In the genomic region with DNA sequence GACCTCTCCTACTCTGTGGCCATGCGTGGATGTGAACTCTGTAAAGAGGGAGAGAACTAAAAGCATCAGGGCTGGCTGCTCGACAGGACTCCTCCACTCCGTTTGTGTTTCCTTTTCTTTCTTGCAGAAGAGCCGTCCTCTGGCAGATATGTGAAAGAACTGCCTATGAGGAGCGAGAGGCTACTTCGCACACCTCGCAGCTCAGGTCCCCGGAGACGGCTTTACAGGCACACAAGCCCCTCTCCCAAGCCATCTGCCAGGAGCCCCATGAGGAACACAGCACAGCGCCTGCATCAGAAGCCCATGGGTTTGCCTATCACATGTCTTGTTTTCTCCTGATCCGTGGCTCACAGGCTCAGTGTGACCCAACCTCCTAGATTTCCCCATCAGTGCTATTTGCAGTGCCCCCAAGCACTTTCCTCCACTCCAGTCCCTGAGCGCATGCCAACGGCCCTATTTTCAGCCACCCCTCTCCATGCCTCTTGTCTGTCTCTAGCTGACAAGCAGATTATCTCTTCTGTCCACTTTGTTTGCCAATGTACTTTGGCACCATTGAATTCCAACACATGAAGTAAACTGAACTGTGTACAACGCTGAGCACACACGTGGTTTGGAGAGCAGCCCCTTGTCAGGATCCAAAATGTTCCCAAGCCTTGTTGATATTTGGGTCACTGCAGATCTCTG, we compare ENCODE assay signal across 1 cellular context.
A peak's percentile ranks its signal among the peaks of the same experiment; 100 is the strongest.
TF ChIP-seq lines count a peak whose summit lies in the region.

No MANE protein-coding gene starts in this region.

TF ChIP-seq in HepG2, 621 proteins besides CTCF, POLR2A, EP300 and RAD21 (continued from another document and continues in another):
- TF ChIP-seq, protein P1, sequence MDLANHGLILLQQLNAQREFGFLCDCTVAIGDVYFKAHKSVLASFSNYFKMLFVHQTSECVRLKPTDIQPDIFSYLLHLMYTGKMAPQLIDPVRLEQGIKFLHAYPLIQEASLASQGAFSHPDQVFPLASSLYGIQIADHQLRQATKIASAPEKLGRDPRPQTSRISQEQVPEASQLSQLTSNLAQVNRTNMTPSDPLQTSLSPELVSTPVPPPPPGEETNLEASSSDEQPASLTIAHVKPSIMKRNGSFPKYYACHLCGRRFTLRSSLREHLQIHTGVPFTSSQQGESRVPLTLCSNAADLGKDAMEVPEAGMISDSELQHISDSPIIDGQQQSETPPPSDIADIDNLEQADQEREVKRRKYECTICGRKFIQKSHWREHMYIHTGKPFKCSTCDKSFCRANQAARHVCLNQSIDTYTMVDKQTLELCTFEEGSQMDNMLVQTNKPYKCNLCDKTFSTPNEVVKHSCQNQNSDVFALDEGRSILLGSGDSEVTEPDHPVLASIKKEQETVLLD (CRISPR knock-in tag; IDR thresholded peaks at IDR 0.05; ENCODE audit: low read depth), result no peak
- TF ChIP-seq SCMH1 (CRISPR knock-in tag; IDR thresholded peaks at IDR 0.05; ENCODE audit: borderline replicate concordance) (no peak), ZC3H4 (CRISPR knock-in tag; IDR thresholded peaks at IDR 0.05; ENCODE audit: borderline replicate concordance) (no peak), ZNF816 (CRISPR knock-in tag; IDR thresholded peaks at IDR 0.05; ENCODE audit: borderline replicate concordance) (no peak), KLF6 (CRISPR knock-in tag; IDR thresholded peaks at IDR 0.05) (no peak), PLRG1 (conservative IDR thresholded peaks at IDR 0.05) (no peak), SIX1 (CRISPR knock-in tag; IDR thresholded peaks at IDR 0.05; ENCODE audit: borderline replicate concordance) (no peak), ZNF292 (CRISPR knock-in tag; IDR thresholded peaks at IDR 0.05; ENCODE audit: borderline replicate concordance, low read depth) (peak; percentile 30; the same call in 1 of the 2 replicates), KDM6A (CRISPR knock-in tag; IDR thresholded peaks at IDR 0.05; ENCODE audit: low read depth) (no peak), ZNF224 (CRISPR knock-in tag; IDR thresholded peaks at IDR 0.05) (no peak), ATF7-NPFF (CRISPR knock-in tag; IDR thresholded peaks at IDR 0.05; ENCODE audit: low read depth) (no peak), GATAD2A (CRISPR knock-in tag; IDR thresholded peaks at IDR 0.05) (peak; percentile 66; the same call in 1 of the 2 replicates), CC2D1A (CRISPR knock-in tag; IDR thresholded peaks at IDR 0.05) (no peak), MYC (CRISPR knock-in tag; IDR thresholded peaks at IDR 0.05; ENCODE audit: borderline replicate concordance) (peak; percentile 33; the same call in 1 of the 2 replicates), ZNF12 (CRISPR knock-in tag; IDR thresholded peaks at IDR 0.05) (no peak), STAT5B (CRISPR knock-in tag; IDR thresholded peaks at IDR 0.05) (no peak), ZBTB38 (CRISPR knock-in tag; IDR thresholded peaks at IDR 0.05) (no peak), GABPB1 (CRISPR knock-in tag; IDR thresholded peaks at IDR 0.05) (no peak), MBD4 (IDR thresholded peaks at IDR 0.05; ENCODE audit: borderline replicate concordance, low read length) (no peak), ZNF616 (CRISPR knock-in tag; IDR thresholded peaks at IDR 0.05; ENCODE audit: low read depth) (no peak), ZSCAN31 (CRISPR knock-in tag; IDR thresholded peaks at IDR 0.05; ENCODE audit: low read depth) (no peak), HMG20A (CRISPR knock-in tag; IDR thresholded peaks at IDR 0.05; ENCODE audit: borderline replicate concordance) (peak; percentile 38; the same call in 1 of the 2 replicates), FOSL2 (CRISPR knock-in tag; IDR thresholded peaks at IDR 0.05) (peak; percentile 77), SOX6 (IDR thresholded peaks at IDR 0.05) (no peak), SOX6 (CRISPR knock-in tag; IDR thresholded peaks at IDR 0.05) (peak; percentile 43; the same call in 1 of the 2 replicates), MXD4 (CRISPR knock-in tag; IDR thresholded peaks at IDR 0.05) (0 out of 2 replicates have a peak, but pooled peaks have one; percentile 42), BRCA1 (CRISPR knock-in tag; IDR thresholded peaks at IDR 0.05) (no peak), ZNF879 (CRISPR knock-in tag; IDR thresholded peaks at IDR 0.05) (no peak), SALL1 (CRISPR knock-in tag; IDR thresholded peaks at IDR 0.05) (peak; percentile 43), ZNF589 (CRISPR knock-in tag; conservative IDR thresholded peaks at IDR 0.05) (no peak), RAD51 (IDR thresholded peaks at IDR 0.05; ENCODE audit: borderline replicate concordance) (no peak), ZBTB7B (CRISPR knock-in tag; IDR thresholded peaks at IDR 0.05) (no peak), ZNF724P (CRISPR knock-in tag; IDR thresholded peaks at IDR 0.05; ENCODE audit: borderline replicate concordance) (no peak), YY1 (IDR thresholded peaks at IDR 0.05; ENCODE audit: insufficient read depth, insufficient replicate concordance, low read depth, low read length) (no peak), CHD2 (IDR thresholded peaks at IDR 0.05; ENCODE audit: low read depth, low read length) (no peak)
- TF ChIP-seq, protein P2, sequence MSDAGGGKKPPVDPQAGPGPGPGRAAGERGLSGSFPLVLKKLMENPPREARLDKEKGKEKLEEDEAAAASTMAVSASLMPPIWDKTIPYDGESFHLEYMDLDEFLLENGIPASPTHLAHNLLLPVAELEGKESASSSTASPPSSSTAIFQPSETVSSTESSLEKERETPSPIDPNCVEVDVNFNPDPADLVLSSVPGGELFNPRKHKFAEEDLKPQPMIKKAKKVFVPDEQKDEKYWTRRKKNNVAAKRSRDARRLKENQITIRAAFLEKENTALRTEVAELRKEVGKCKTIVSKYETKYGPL (CRISPR knock-in tag; IDR thresholded peaks at IDR 0.05), result no peak
- TF ChIP-seq, protein P3, sequence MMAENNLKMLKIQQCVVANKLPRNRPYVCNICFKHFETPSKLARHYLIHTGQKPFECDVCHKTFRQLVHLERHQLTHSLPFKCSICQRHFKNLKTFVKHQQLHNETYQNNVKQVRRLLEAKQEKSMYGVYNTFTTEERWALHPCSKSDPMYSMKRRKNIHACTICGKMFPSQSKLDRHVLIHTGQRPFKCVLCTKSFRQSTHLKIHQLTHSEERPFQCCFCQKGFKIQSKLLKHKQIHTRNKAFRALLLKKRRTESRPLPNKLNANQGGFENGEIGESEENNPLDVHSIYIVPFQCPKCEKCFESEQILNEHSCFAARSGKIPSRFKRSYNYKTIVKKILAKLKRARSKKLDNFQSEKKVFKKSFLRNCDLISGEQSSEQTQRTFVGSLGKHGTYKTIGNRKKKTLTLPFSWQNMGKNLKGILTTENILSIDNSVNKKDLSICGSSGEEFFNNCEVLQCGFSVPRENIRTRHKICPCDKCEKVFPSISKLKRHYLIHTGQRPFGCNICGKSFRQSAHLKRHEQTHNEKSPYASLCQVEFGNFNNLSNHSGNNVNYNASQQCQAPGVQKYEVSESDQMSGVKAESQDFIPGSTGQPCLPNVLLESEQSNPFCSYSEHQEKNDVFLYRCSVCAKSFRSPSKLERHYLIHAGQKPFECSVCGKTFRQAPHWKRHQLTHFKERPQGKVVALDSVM (CRISPR knock-in tag; IDR thresholded peaks at IDR 0.05), result no peak
- TF ChIP-seq, protein P4, sequence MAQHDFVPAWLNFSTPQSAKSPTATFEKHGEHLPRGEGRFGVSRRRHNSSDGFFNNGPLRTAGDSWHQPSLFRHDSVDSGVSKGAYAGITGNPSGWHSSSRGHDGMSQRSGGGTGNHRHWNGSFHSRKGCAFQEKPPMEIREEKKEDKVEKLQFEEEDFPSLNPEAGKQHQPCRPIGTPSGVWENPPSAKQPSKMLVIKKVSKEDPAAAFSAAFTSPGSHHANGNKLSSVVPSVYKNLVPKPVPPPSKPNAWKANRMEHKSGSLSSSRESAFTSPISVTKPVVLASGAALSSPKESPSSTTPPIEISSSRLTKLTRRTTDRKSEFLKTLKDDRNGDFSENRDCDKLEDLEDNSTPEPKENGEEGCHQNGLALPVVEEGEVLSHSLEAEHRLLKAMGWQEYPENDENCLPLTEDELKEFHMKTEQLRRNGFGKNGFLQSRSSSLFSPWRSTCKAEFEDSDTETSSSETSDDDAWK (CRISPR knock-in tag; IDR thresholded peaks at IDR 0.05), result no peak
- TF ChIP-seq, protein P5, sequence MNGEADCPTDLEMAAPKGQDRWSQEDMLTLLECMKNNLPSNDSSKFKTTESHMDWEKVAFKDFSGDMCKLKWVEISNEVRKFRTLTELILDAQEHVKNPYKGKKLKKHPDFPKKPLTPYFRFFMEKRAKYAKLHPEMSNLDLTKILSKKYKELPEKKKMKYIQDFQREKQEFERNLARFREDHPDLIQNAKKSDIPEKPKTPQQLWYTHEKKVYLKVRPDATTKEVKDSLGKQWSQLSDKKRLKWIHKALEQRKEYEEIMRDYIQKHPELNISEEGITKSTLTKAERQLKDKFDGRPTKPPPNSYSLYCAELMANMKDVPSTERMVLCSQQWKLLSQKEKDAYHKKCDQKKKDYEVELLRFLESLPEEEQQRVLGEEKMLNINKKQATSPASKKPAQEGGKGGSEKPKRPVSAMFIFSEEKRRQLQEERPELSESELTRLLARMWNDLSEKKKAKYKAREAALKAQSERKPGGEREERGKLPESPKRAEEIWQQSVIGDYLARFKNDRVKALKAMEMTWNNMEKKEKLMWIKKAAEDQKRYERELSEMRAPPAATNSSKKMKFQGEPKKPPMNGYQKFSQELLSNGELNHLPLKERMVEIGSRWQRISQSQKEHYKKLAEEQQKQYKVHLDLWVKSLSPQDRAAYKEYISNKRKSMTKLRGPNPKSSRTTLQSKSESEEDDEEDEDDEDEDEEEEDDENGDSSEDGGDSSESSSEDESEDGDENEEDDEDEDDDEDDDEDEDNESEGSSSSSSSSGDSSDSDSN (CRISPR knock-in tag; IDR thresholded peaks at IDR 0.05), result no peak
- TF ChIP-seq, protein P6, sequence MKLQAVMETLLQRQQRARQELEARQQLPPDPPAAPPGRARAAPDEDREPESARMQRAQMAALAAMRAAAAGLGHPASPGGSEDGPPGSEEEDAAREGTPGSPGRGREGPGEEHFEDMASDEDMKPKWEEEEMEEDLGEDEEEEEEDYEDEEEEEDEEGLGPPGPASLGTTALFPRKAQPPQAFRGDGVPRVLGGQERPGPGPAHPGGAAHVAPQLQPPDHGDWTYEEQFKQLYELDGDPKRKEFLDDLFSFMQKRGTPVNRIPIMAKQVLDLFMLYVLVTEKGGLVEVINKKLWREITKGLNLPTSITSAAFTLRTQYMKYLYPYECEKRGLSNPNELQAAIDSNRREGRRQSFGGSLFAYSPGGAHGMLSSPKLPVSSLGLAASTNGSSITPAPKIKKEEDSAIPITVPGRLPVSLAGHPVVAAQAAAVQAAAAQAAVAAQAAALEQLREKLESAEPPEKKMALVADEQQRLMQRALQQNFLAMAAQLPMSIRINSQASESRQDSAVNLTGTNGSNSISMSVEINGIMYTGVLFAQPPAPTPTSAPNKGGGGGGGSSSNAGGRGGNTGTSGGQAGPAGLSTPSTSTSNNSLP (IDR thresholded peaks at IDR 0.05; ENCODE audit: low read depth, low read length), result 0 out of 2 replicates have a peak, but pooled peaks have one; percentile 34
- TF ChIP-seq, protein P7, sequence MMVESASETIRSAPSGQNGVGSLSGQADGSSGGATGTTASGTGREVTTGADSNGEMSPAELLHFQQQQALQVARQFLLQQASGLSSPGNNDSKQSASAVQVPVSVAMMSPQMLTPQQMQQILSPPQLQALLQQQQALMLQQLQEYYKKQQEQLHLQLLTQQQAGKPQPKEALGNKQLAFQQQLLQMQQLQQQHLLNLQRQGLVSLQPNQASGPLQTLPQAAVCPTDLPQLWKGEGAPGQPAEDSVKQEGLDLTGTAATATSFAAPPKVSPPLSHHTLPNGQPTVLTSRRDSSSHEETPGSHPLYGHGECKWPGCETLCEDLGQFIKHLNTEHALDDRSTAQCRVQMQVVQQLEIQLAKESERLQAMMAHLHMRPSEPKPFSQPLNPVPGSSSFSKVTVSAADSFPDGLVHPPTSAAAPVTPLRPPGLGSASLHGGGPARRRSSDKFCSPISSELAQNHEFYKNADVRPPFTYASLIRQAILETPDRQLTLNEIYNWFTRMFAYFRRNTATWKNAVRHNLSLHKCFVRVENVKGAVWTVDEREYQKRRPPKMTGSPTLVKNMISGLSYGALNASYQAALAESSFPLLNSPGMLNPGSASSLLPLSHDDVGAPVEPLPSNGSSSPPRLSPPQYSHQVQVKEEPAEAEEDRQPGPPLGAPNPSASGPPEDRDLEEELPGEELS (CRISPR knock-in tag; IDR thresholded peaks at IDR 0.05), result peak; percentile 81
- TF ChIP-seq, protein P8, sequence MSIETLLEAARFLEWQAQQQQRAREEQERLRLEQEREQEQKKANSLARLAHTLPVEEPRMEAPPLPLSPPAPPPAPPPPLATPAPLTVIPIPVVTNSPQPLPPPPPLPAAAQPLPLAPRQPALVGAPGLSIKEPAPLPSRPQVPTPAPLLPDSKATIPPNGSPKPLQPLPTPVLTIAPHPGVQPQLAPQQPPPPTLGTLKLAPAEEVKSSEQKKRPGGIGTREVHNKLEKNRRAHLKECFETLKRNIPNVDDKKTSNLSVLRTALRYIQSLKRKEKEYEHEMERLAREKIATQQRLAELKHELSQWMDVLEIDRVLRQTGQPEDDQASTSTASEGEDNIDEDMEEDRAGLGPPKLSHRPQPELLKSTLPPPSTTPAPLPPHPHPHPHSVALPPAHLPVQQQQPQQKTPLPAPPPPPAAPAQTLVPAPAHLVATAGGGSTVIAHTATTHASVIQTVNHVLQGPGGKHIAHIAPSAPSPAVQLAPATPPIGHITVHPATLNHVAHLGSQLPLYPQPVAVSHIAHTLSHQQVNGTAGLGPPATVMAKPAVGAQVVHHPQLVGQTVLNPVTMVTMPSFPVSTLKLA (IDR thresholded peaks at IDR 0.05), result peak; percentile 73
- TF ChIP-seq, protein P9, sequence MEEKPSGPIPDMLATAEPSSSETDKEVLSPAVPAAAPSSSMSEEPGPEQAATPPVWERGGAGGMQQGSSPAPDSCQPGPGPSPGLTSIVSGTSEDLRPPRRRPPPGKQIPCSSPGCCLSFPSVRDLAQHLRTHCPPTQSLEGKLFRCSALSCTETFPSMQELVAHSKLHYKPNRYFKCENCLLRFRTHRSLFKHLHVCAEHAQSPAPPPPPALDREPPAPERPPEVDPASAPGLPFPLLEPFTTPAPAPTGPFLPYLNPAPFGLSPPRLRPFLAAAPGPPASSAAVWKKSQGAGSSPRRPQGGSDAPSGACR (CRISPR knock-in tag; IDR thresholded peaks at IDR 0.05), result no peak
- TF ChIP-seq, protein P10, sequence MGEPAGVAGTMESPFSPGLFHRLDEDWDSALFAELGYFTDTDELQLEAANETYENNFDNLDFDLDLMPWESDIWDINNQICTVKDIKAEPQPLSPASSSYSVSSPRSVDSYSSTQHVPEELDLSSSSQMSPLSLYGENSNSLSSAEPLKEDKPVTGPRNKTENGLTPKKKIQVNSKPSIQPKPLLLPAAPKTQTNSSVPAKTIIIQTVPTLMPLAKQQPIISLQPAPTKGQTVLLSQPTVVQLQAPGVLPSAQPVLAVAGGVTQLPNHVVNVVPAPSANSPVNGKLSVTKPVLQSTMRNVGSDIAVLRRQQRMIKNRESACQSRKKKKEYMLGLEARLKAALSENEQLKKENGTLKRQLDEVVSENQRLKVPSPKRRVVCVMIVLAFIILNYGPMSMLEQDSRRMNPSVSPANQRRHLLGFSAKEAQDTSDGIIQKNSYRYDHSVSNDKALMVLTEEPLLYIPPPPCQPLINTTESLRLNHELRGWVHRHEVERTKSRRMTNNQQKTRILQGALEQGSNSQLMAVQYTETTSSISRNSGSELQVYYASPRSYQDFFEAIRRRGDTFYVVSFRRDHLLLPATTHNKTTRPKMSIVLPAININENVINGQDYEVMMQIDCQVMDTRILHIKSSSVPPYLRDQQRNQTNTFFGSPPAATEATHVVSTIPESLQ (CRISPR knock-in tag; conservative IDR thresholded peaks at IDR 0.05), result no peak
- TF ChIP-seq, protein P11, sequence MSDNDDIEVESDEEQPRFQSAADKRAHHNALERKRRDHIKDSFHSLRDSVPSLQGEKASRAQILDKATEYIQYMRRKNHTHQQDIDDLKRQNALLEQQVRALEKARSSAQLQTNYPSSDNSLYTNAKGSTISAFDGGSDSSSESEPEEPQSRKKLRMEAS (IDR thresholded peaks at IDR 0.05), result peak; percentile 78
- TF ChIP-seq, protein P12, sequence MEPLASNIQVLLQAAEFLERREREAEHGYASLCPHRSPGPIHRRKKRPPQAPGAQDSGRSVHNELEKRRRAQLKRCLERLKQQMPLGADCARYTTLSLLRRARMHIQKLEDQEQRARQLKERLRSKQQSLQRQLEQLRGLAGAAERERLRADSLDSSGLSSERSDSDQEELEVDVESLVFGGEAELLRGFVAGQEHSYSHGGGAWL (CRISPR knock-in tag; IDR thresholded peaks at IDR 0.05), result no peak
